ENCODE assay signal across 15 cellular contexts in the genomic region with DNA sequence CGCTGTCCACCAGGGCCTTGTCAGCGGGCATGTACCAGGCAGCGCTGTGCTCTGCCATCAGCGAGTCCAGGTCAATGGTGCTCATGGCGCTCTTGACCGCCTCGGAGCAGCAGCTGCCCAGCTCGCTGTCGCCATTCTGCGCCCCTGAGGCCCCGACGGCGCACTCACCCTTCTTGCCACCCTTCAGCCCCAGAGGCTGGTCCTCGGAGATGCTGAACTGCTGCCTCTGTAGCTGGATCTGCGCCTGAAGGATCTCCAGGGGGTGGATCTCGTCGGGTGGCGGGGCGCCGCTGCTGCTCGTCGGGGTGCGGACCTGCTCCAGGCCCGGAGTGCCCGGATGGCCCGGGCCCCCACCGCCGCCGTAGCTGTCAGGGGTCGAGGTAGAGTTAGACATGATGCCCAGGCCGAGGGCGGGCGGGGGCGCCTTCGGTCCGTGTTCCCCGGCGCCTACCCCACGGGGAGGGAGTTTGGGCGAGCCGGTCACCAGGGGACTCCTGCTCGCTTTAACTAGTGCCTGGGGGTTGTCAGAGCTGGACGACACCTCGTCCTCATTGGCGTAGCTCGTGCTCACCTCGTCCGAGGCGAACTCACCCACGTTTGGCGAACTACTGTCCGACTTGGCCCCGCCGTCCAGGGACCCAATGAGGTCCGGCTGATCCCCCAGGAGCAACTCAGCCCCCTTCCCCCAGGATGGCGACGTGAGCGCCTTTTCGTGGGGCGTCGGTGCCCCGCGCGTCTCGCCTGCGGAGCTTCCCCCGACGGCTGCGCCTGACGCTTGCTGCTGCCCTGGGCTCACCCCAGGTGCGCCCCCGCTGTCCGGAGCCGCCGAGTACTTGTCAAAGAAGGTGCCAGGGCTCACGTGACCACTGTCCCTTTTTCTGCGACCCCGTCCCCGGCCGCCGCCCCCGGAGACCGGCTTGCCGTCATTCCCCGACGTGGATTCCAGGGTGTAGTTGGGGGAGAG. TPM values are rescaled to one million over a fixed set of nuclear protein-coding genes. Genes with fewer than 3 reads are reported as not detected.
A peak's percentile ranks its signal among the peaks of the same experiment; 100 is the strongest.
DNase-seq lines count a peak whose midpoint lies in the region; ATAC-seq and TF ChIP-seq lines count a peak whose summit lies in the region.
"Had no signal": no experiment of that assay in that cellular context is flagged by ENCODE, and none has a peak within 500 bp of the region (broad histone marks: within the 10 kb centered on the region; RNA-seq: fewer than 3 reads in every experiment).

No MANE protein-coding gene starts in this region.

- H3F3A ChIP-seq in smooth muscle cell (ENCODE audit: low read depth), result no peaks in the 10 kb centered on the region

- H3K4me3 ChIP-seq in dorsolateral prefrontal cortex (peak overlapping the region in 33 of 59 donors; percentile 1 to 89 (median 41)), iPS-20b (ENCODE audit: low read length) (peak overlapping the region; percentile 25; the same call in 1 of the 2 replicates), smooth muscle cell (no peak overlapping the region)
- H3K4me3 ChIP-seq: pancreas had no signal

- H3K9ac ChIP-seq in iPS-20b (ENCODE audit: low read depth, low read length) (no peak overlapping the region), smooth muscle cell (ENCODE audit: low read depth) (no peak overlapping the region)

- H3K9me3 ChIP-seq in iPS-20b (ENCODE audit: insufficient read depth, low read depth, low read length) (no peaks in the 10 kb centered on the region), smooth muscle cell (replicated peaks; ENCODE audit: low read depth) (no peaks in the 10 kb centered on the region)
- H3K9me3 ChIP-seq: pancreas had no signal

- H3K27me3 ChIP-seq in dorsolateral prefrontal cortex (peaks cover 0 to 44% (median 14%) of the 10 kb centered on the region in 45 donors), iPS-20b (ENCODE audit: insufficient read depth, low read length) (peaks cover 94% of the 10 kb centered on the region), smooth muscle cell (ENCODE audit: low read depth) (peaks cover 70% of the 10 kb centered on the region)
- H3K27me3 ChIP-seq: pancreas had no signal

- peaks cover 68% of the 10 kb centered on the region for H4K20me1 ChIP-seq in smooth muscle cell (ENCODE audit: low read depth)

- peak overlapping the region; percentile 92 for H3K27ac ChIP-seq in RWPE1
- H3K27ac ChIP-seq in dorsolateral prefrontal cortex, result peak overlapping the region in 33 of 59 donors; percentile 4 to 89 (median 46)
- no peak overlapping the region for H3K27ac ChIP-seq in iPS-20b (ENCODE audit: low read length)
- no peak overlapping the region for H3K27ac ChIP-seq in smooth muscle cell (ENCODE audit: low read depth)
- H3K27ac ChIP-seq: HL-60, pancreas had no signal

- H3K36me3 ChIP-seq in iPS-20b (ENCODE audit: insufficient read depth, low read depth, low read length), result no peaks in the 10 kb centered on the region
- H3K36me3 ChIP-seq in smooth muscle cell (ENCODE audit: low read depth), result no peaks in the 10 kb centered on the region
- H3K36me3 ChIP-seq: pancreas had no signal

- WGBS in smooth muscle cell (ENCODE audit: low lambda C conversion rate), result 16% methylated on average over 82 of the region's 86 CpGs

- POLR2A ChIA-PET in RWPE1 (lab: Yijun Ruan, JAX; ENCODE audit: low non-redundant PET), result no interaction called here

- intact Hi-C loops in dorsolateral prefrontal cortex (cut with DNase I), result no loop called here

- H3K4me2 ChIP-seq in smooth muscle cell, result peak overlapping the region; percentile 99

- H3K79me2 ChIP-seq in smooth muscle cell (ENCODE audit: low read depth), result no peaks in the 10 kb centered on the region

- peaks cover 32% of the 10 kb centered on the region; the same call in 1 of the 2 replicates for H3K4me1 ChIP-seq in iPS-20b (ENCODE audit: insufficient read depth, low read length)
- peaks cover 76% of the 10 kb centered on the region for H3K4me1 ChIP-seq in smooth muscle cell (ENCODE audit: low read depth)

- no peak for TF ChIP-seq CTCF in RWPE1 (conservative IDR thresholded peaks at IDR 0.05; ENCODE audit: low read depth)
- TF ChIP-seq CTCF in dorsolateral prefrontal cortex (IDR thresholded peaks at IDR 0.05 in 54 of 56, conservative IDR thresholded peaks at IDR 0.05 in 2 of 56; ENCODE audit: low read depth in 1 of 56, partially characterized antibody in 56 of 56), result no peak
- no peak for TF ChIP-seq CTCF in smooth muscle cell (IDR thresholded peaks at IDR 0.05; ENCODE audit: borderline replicate concordance, insufficient read depth, poor library complexity, severe bottlenecking)

- CTCF ChIA-PET in RWPE1 (lab: Yijun Ruan, JAX), result no interaction called here

- H2AFZ ChIP-seq in smooth muscle cell (ENCODE audit: low read depth), result no peak overlapping the region

- DNase-seq in RWPE1 (ENCODE audit: low spot score) (no peak), dorsolateral prefrontal cortex (no peak), smooth muscle cell (lab: John Stamatoyannopoulos, UW; ENCODE audit: unreplicated experiment) (no peak), amniotic stem cell (lab: John Stamatoyannopoulos, UW) (no peak)
- DNase-seq in stimulated activated CD4-positive, alpha-beta T cell treated with anti-CD3 and anti-CD28 coated beads, Interleukin-4, amount 100 ng/mL, for 24 hours, result no peak
- DNase-seq: activated CD4-positive, CD25-positive, alpha-beta regulatory T cell; activated gamma-delta T cell treated with Interleukin-2 at 50 U/mL for 16 hours; HCEC 1CT; Kasumi-1; NCI-H526 had no signal

- ATAC-seq in HG03432 (IDR thresholded peaks at IDR 0.05; ENCODE audit: unreplicated experiment) (no peak), HG03175 (IDR thresholded peaks at IDR 0.05; ENCODE audit: unreplicated experiment) (no peak)
- ATAC-seq: pancreas had no signal

RNA-seq across cellular contexts. Expression of a gene that starts 4.4 kb away (rescaled TPM):
- total RNA-seq in dorsolateral prefrontal cortex, result 10 to 100 TPM in 16 of 120 experiments, 1 to 10 TPM in 104; 3.8 to 12.4 (median 7.5) TPM
- total RNA-seq in smooth muscle cell, result 3.3 and 4.3 TPM in 2 replicates
- polyA plus RNA-seq in smooth muscle cell, result 0.98 and 1.4 TPM in 2 replicates

Comparison
In these comparisons a context has a peak if more than half of its experiments do, and no peak if none do; other contexts are left out.
1. H3K27ac ChIP-seq: peak in RWPE1 (single experiment) and dorsolateral prefrontal cortex (33 of 59); none in iPS-20b (single experiment) and smooth muscle cell (single experiment).